Comparison of ENCODE assay signal across 26 cellular contexts in genomic region chrX:18558799-18559198, GRCh38.
"Had no signal": no experiment of that assay in that cellular context is flagged by ENCODE, and none has a peak within 500 bp of the region (broad histone marks: within the 10 kb centered on the region; RNA-seq: fewer than 3 reads in every experiment).

No MANE protein-coding gene starts in this region.

- H3K27ac ChIP-seq: left lung, parathyroid adenoma, psoas muscle, right lobe of liver, skin epidermis, stomach, testis, thyroid gland, transverse colon, upper lobe of left lung had no signal

- DNase-seq: hippocampal formation; immature natural killer cell; kidney; left colon; left lung; mesendoderm; naive thymus-derived CD4-positive, alpha-beta T cell; psoas muscle; right lobe of liver; stimulated activated CD4-positive, alpha-beta T cell treated with anti-CD3 and anti-CD28 coated beads, Interleukin-12 subunit alpha, Interleukin-12 subunit beta, amount 100 ng/mL, for 4 hours; stimulated activated CD4-positive, alpha-beta T cell treated with anti-CD3 and anti-CD28 coated beads, Interleukin-15, amount 100 ng/mL, for 24 hours; stimulated activated CD4-positive, alpha-beta T cell treated with anti-CD3 and anti-CD28 coated beads, Interleukin-2, amount 100 ng/mL, for 24 hours; stimulated activated CD4-positive, alpha-beta T cell treated with anti-CD3 and anti-CD28 coated beads, Interleukin-4, amount 100 ng/mL, for 1 hour; stimulated activated naive B cell treated with anti-CD40 and anti-IgM and Interleukin-4, amounts not matched to agents 10 μg/mL and 1 μg/mL and 100 μg/mL, for 72 hours; stimulated activated naive CD8-positive, alpha-beta T cell treated with anti-CD3 and anti-CD28 coated beads, Interleukin-15, Interleukin-2, amounts not matched to agents 100 U/mL and 50 U/mL, for 24 hours; stomach; testis; thyroid gland; transverse colon; upper lobe of left lung had no signal

- H3K9me3 ChIP-seq: left lung, psoas muscle, right lobe of liver, stomach, testis, thyroid gland, transverse colon, upper lobe of left lung had no signal

- H3K9me3 Mint-ChIP-seq: immature natural killer cell; natural killer cell treated with Interleukin-12 subunit alpha and Interleukin-12 subunit beta and Interleukin-15 and Interleukin-18, amount 100 ng/mL, for 72 hours; stimulated activated naive B cell treated with anti-CD40 and anti-IgM and Interleukin-4, amounts not matched to agents 10 μg/mL and 1 μg/mL and 100 μg/mL, for 72 hours had no signal

- H3K36me3 ChIP-seq: left lung, right lobe of liver, stomach, thyroid gland, transverse colon, upper lobe of left lung had no signal

- H3K27ac Mint-ChIP-seq: immature natural killer cell; mesothelial cell of epicardium; naive thymus-derived CD4-positive, alpha-beta T cell; natural killer cell treated with Interleukin-12 subunit alpha and Interleukin-12 subunit beta and Interleukin-15 and Interleukin-18, amount 100 ng/mL, for 72 hours; stimulated activated naive B cell treated with anti-CD40 and anti-IgM and Interleukin-4, amounts not matched to agents 10 μg/mL and 1 μg/mL and 100 μg/mL, for 72 hours had no signal

- FAIRE-seq: islet of Langerhans, kidney had no signal

- H3K27me3 ChIP-seq: left lung, right lobe of liver, stomach, testis, thyroid gland, transverse colon, upper lobe of left lung had no signal

- H3K4me3 Mint-ChIP-seq: immature natural killer cell; mesothelial cell of epicardium; naive thymus-derived CD4-positive, alpha-beta T cell; natural killer cell treated with Interleukin-12 subunit alpha and Interleukin-12 subunit beta and Interleukin-15 and Interleukin-18, amount 100 ng/mL, for 72 hours; stimulated activated naive B cell treated with anti-CD40 and anti-IgM and Interleukin-4, amounts not matched to agents 10 μg/mL and 1 μg/mL and 100 μg/mL, for 72 hours had no signal

- H3K4me1 Mint-ChIP-seq: immature natural killer cell; mesothelial cell of epicardium; naive thymus-derived CD4-positive, alpha-beta T cell; stimulated activated naive B cell treated with anti-CD40 and anti-IgM and Interleukin-4, amounts not matched to agents 10 μg/mL and 1 μg/mL and 100 μg/mL, for 72 hours had no signal

- H3K36me3 Mint-ChIP-seq: immature natural killer cell; mesothelial cell of epicardium; natural killer cell treated with Interleukin-12 subunit alpha and Interleukin-12 subunit beta and Interleukin-15 and Interleukin-18, amount 100 ng/mL, for 72 hours had no signal

- H3K27me3 Mint-ChIP-seq: naive thymus-derived CD4-positive, alpha-beta T cell; stimulated activated naive B cell treated with anti-CD40 and anti-IgM and Interleukin-4, amounts not matched to agents 10 μg/mL and 1 μg/mL and 100 μg/mL, for 72 hours had no signal

- H3K4me3 ChIP-seq: left lung, lung, psoas muscle, right lobe of liver, skin epidermis, stomach, testis, thyroid gland, transverse colon, upper lobe of left lung had no signal

- ATAC-seq: left colon; left lung; naive thymus-derived CD4-positive, alpha-beta T cell; natural killer cell treated with Interleukin-12 subunit alpha and Interleukin-12 subunit beta and Interleukin-15 and Interleukin-18, amount 100 ng/mL, for 72 hours; psoas muscle; right lobe of liver; stimulated activated naive B cell treated with anti-CD40 and anti-IgM and Interleukin-4, amounts not matched to agents 10 μg/mL and 1 μg/mL and 100 μg/mL, for 72 hours; stimulated activated naive CD8-positive, alpha-beta T cell treated with anti-CD3 and anti-CD28 coated beads, Interleukin-15, Interleukin-2, amounts not matched to agents 100 U/mL and 50 U/mL, for 24 hours had no signal

- H3K9ac ChIP-seq: parathyroid adenoma had no signal

- H3K4me1 ChIP-seq: left lung, psoas muscle, right lobe of liver, stomach, testis, thyroid gland, transverse colon, upper lobe of left lung had no signal
